In the genomic region with DNA sequence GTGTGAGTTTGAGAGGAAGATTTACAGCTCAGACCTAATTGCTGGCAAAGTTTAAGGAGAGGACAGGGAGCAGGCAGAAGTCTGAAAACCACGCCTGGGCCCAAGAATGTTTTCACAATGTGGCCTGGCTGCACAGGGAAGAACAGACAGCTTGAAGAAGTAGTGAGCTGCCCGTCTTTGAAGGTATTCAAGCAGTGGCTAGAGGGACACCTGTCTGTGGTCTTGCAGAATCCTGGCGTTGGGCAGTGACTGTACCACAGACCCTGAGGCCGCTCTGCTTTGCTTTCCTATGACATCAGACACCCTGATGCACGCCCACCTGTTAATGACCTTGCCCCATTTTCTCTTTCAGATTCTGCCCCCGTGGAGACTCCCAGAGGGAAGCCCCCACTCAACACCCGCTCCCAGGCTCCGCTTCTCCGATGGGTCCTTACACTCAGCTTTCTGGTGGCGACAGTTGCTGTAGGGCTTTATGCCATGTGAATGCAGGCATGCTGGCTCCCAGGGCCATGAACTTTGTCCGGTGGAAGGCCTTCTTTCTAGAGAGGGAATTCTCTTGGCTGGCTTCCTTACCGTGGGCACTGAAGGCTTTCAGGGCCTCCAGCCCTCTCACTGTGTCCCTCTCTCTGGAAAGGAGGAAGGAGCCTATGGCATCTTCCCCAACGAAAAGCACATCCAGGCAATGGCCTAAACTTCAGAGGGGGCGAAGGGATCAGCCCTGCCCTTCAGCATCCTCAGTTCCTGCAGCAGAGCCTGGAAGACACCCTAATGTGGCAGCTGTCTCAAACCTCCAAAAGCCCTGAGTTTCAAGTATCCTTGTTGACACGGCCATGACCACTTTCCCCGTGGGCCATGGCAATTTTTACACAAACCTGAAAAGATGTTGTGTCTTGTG, we compare ENCODE assay signal across 1 cellular context.
TF ChIP-seq lines count a peak whose summit lies in the region.

No MANE protein-coding gene starts in this region.

TF ChIP-seq in HCT116, 20 proteins besides CTCF, POLR2A, EP300 and RAD21:
- TF ChIP-seq SRF (IDR thresholded peaks at IDR 0.05; ENCODE audit: low read depth), result no peak
- no peak for TF ChIP-seq CBX3 (IDR thresholded peaks at IDR 0.05; ENCODE audit: low read depth)
- no peak for TF ChIP-seq EZH2 (IDR thresholded peaks at IDR 0.05)
- no peak for TF ChIP-seq FOSL1 (IDR thresholded peaks at IDR 0.05; ENCODE audit: low read depth)
- TF ChIP-seq, protein P1, sequence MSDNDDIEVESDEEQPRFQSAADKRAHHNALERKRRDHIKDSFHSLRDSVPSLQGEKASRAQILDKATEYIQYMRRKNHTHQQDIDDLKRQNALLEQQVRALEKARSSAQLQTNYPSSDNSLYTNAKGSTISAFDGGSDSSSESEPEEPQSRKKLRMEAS (IDR thresholded peaks at IDR 0.05), result no peak
- TF ChIP-seq EZH2phosphoT487 (IDR thresholded peaks at IDR 0.05; ENCODE audit: borderline replicate concordance), result no peak
- no peak for TF ChIP-seq EGR1 (IDR thresholded peaks at IDR 0.05; ENCODE audit: low read depth)
- TF ChIP-seq ELF1 (IDR thresholded peaks at IDR 0.05; ENCODE audit: borderline replicate concordance, low read depth), result no peak
- no peak for TF ChIP-seq ZNF274 (IDR thresholded peaks at IDR 0.05; ENCODE audit: low read depth, low read length)
- TF ChIP-seq CEBPB (IDR thresholded peaks at IDR 0.05; ENCODE audit: low read depth), result no peak
- TF ChIP-seq TCF7L2 (IDR thresholded peaks at IDR 0.05; ENCODE audit: borderline replicate concordance, extremely low read depth, insufficient read depth, insufficient read length), result no peak
- no peak for TF ChIP-seq YY1 (IDR thresholded peaks at IDR 0.05; ENCODE audit: extremely low read depth, insufficient replicate concordance, low read depth, low read length)
- TF ChIP-seq POLR2AphosphoS5 (IDR thresholded peaks at IDR 0.05; ENCODE audit: low read depth, low read length), result no peak
